ENCODE assay signal across 34 cellular contexts in genomic region chr16:87138316-87138715, GRCh38.
"Had no signal": no experiment of that assay in that cellular context is flagged by ENCODE, and none has a peak within 500 bp of the region (broad histone marks: within the 10 kb centered on the region; RNA-seq: fewer than 3 reads in every experiment).

No MANE protein-coding gene starts in this region.

- H3K9me3 ChIP-seq: ascending aorta, breast epithelium, esophagus squamous epithelium had no signal

- H3K36me3 ChIP-seq: ascending aorta, breast epithelium, cardiac muscle cell, esophagus squamous epithelium, gastroesophageal sphincter had no signal

- H3K9me3 Mint-ChIP-seq: activated CD4-positive, alpha-beta memory T cell treated with anti-CD3 and anti-CD28 coated beads for 36 hours; activated CD4-positive, alpha-beta T cell treated with anti-CD3 and anti-CD28 coated beads, Interleukin-2, amount 10 ng/mL, durations not matched to agents 24 days and 14 days; activated naive CD4-positive, alpha-beta T cell treated with anti-CD3 and anti-CD28 coated beads, Interleukin-2, amount 10 ng/mL, durations not matched to agents 7 days and 5 days; activated naive CD8-positive, alpha-beta T cell treated with anti-CD3 and anti-CD28 coated beads, Interleukin-2, amount 10 ng/mL, durations not matched to agents 7 days and 5 days; activated T-helper 1 cell treated with anti-CD3 and anti-CD28 coated beads, Interleukin-12 subunit alpha, Interleukin-12 subunit beta, Interleukin-2, Interleukin-4 antibody, amounts not matched to agents 30 ng/mL and 10 ng/mL and 1 ng/mL, durations not matched to agents 14 hours and 24 hours and 36 hours; activated T-helper 2 cell treated with anti-CD3 and anti-CD28 coated beads, Interferon-gamma antibody, Interleukin-2, Interleukin-4, amounts not matched to agents 10 μg/mL and 5 μg/mL and 100 μg/mL, durations not matched to agents 14 hours and 24 hours and 36 hours; central memory CD8-positive, alpha-beta T cell; effector memory CD8-positive, alpha-beta T cell had no signal

- H3K4me3 ChIP-seq: ascending aorta, breast epithelium, cardiac muscle cell, esophagus squamous epithelium, gastroesophageal sphincter had no signal

- H3K27me3 ChIP-seq: ascending aorta, breast epithelium, cardiac muscle cell had no signal

- H3K4me1 ChIP-seq: breast epithelium, esophagus squamous epithelium, gastroesophageal sphincter had no signal

- H3K27ac ChIP-seq: ascending aorta, breast epithelium, cardiac muscle cell, epithelial cell of prostate, esophagus squamous epithelium, gastroesophageal sphincter had no signal

- H3K27ac Mint-ChIP-seq: activated CD4-positive, alpha-beta memory T cell treated with anti-CD3 and anti-CD28 coated beads for 36 hours; activated CD4-positive, alpha-beta T cell treated with anti-CD3 and anti-CD28 coated beads for 36 hours; activated CD4-positive, alpha-beta T cell treated with anti-CD3 and anti-CD28 coated beads, Interleukin-2, amount 10 ng/mL, durations not matched to agents 24 days and 14 days; activated CD8-positive, alpha-beta memory T cell treated with anti-CD3 and anti-CD28 coated beads, Interleukin-2, amount 10 ng/mL, durations not matched to agents 7 days and 5 days; activated CD8-positive, alpha-beta T cell treated with anti-CD3 and anti-CD28 coated beads, Interleukin-2, amount 10 ng/mL, durations not matched to agents 7 days and 5 days; activated naive CD4-positive, alpha-beta T cell treated with anti-CD3 and anti-CD28 coated beads, Interleukin-2, amount 10 ng/mL, durations not matched to agents 7 days and 5 days; activated naive CD4-positive, alpha-beta T cell treated with anti-CD3 and anti-CD28 coated beads, Interleukin-2, amount 50 U/mL, for 72 hours; activated naive CD8-positive, alpha-beta T cell treated with anti-CD3 and anti-CD28 coated beads, Interleukin-2, amount 10 ng/mL, durations not matched to agents 7 days and 5 days; activated T-helper 1 cell treated with anti-CD3 and anti-CD28 coated beads, Interleukin-12 subunit alpha, Interleukin-12 subunit beta, Interleukin-2, Interleukin-4 antibody, amounts not matched to agents 30 ng/mL and 10 ng/mL and 1 ng/mL, durations not matched to agents 14 hours and 24 hours and 36 hours; activated T-helper 2 cell treated with anti-CD3 and anti-CD28 coated beads, Interferon-gamma antibody, Interleukin-2, Interleukin-4, amounts not matched to agents 10 μg/mL and 5 μg/mL and 100 μg/mL, durations not matched to agents 14 hours and 24 hours and 36 hours; brain; effector memory CD8-positive, alpha-beta T cell; T-helper 17 cell; T-helper 2 cell treated with Interferon-gamma antibody and Interleukin-4, amounts not matched to agents 5 μg/mL and 100 μg/mL, for 36 hours had no signal

- H3K36me3 Mint-ChIP-seq: activated CD4-positive, alpha-beta memory T cell treated with anti-CD3 and anti-CD28 coated beads for 36 hours; activated CD8-positive, alpha-beta memory T cell treated with anti-CD3 and anti-CD28 coated beads, Interleukin-2, amount 10 ng/mL, durations not matched to agents 7 days and 5 days; activated naive CD4-positive, alpha-beta T cell treated with anti-CD3 and anti-CD28 coated beads, Interleukin-2, amount 10 ng/mL, durations not matched to agents 7 days and 5 days; activated naive CD8-positive, alpha-beta T cell treated with anti-CD3 and anti-CD28 coated beads, Interleukin-2, amount 10 ng/mL, durations not matched to agents 7 days and 5 days had no signal

- H3K4me3 Mint-ChIP-seq: activated CD4-positive, alpha-beta memory T cell treated with anti-CD3 and anti-CD28 coated beads for 36 hours; activated CD4-positive, alpha-beta T cell treated with anti-CD3 and anti-CD28 coated beads for 36 hours; activated CD4-positive, alpha-beta T cell treated with anti-CD3 and anti-CD28 coated beads, Interleukin-2, amount 10 ng/mL, durations not matched to agents 24 days and 14 days; activated CD8-positive, alpha-beta memory T cell treated with anti-CD3 and anti-CD28 coated beads, Interleukin-2, amount 10 ng/mL, durations not matched to agents 7 days and 5 days; activated CD8-positive, alpha-beta T cell treated with anti-CD3 and anti-CD28 coated beads, Interleukin-2, amount 10 ng/mL, durations not matched to agents 7 days and 5 days; activated naive CD4-positive, alpha-beta T cell treated with anti-CD3 and anti-CD28 coated beads, Interleukin-2, amount 10 ng/mL, durations not matched to agents 7 days and 5 days; activated naive CD8-positive, alpha-beta T cell treated with anti-CD3 and anti-CD28 coated beads, Interleukin-2, amount 10 ng/mL, durations not matched to agents 7 days and 5 days; activated T-helper 1 cell treated with anti-CD3 and anti-CD28 coated beads, Interleukin-12 subunit alpha, Interleukin-12 subunit beta, Interleukin-2, Interleukin-4 antibody, amounts not matched to agents 30 ng/mL and 10 ng/mL and 1 ng/mL, durations not matched to agents 14 hours and 24 hours and 36 hours; brain; central memory CD8-positive, alpha-beta T cell; effector memory CD8-positive, alpha-beta T cell; T-helper 17 cell; T-helper 2 cell treated with Interferon-gamma antibody and Interleukin-4, amounts not matched to agents 5 μg/mL and 100 μg/mL, for 36 hours had no signal

- H3K4me1 Mint-ChIP-seq: activated CD4-positive, alpha-beta T cell treated with anti-CD3 and anti-CD28 coated beads for 36 hours; activated CD4-positive, alpha-beta T cell treated with anti-CD3 and anti-CD28 coated beads, Interleukin-2, amount 10 ng/mL, durations not matched to agents 24 days and 14 days; activated CD8-positive, alpha-beta memory T cell treated with anti-CD3 and anti-CD28 coated beads, Interleukin-2, amount 10 ng/mL, durations not matched to agents 7 days and 5 days; activated naive CD4-positive, alpha-beta T cell treated with anti-CD3 and anti-CD28 coated beads, Interleukin-2, amount 10 ng/mL, durations not matched to agents 7 days and 5 days; activated naive CD8-positive, alpha-beta T cell treated with anti-CD3 and anti-CD28 coated beads, Interleukin-2, amount 10 ng/mL, durations not matched to agents 7 days and 5 days; brain; central memory CD8-positive, alpha-beta T cell; T-helper 17 cell had no signal

- DNase-seq: activated CD4-positive, alpha-beta memory T cell treated with anti-CD3 and anti-CD28 coated beads for 36 hours; activated CD4-positive, alpha-beta T cell treated with anti-CD3 and anti-CD28 coated beads for 36 hours; activated CD4-positive, alpha-beta T cell treated with anti-CD3 and anti-CD28 coated beads, Interleukin-2, amount 10 ng/mL, durations not matched to agents 24 days and 14 days; activated CD4-positive, CD25-positive, alpha-beta regulatory T cell; activated CD4-positive, CD25-positive, alpha-beta regulatory T cell treated with anti-CD3 and anti-CD28 coated beads, Interleukin-2, amount 50 U/mL, for 72 hours; activated CD8-positive, alpha-beta memory T cell treated with anti-CD3 and anti-CD28 coated beads, Interleukin-2, amount 10 ng/mL, durations not matched to agents 7 days and 5 days; activated CD8-positive, alpha-beta memory T cell treated with anti-CD3 and anti-CD28 coated beads, Interleukin-2, amount 50 U/mL, for 4 hours; activated CD8-positive, alpha-beta T cell treated with anti-CD3 and anti-CD28 coated beads, Interleukin-2, amount 10 ng/mL, durations not matched to agents 7 days and 5 days; activated effector memory CD4-positive, alpha-beta T cell treated with anti-CD3 and anti-CD28 coated beads, Interleukin-2, amount 50 U/mL, for 16 hours; activated naive CD4-positive, alpha-beta T cell; activated naive CD4-positive, alpha-beta T cell treated with anti-CD3 and anti-CD28 coated beads, Interleukin-2, amount 10 ng/mL, durations not matched to agents 7 days and 5 days; activated naive CD8-positive, alpha-beta T cell treated with anti-CD3 and anti-CD28 coated beads, Interleukin-2, amount 10 ng/mL, durations not matched to agents 7 days and 5 days; activated T-cell treated with anti-CD3 and anti-CD28 coated beads, Interleukin-2, amount 50 U/mL, for 1 hour; activated T-cell treated with anti-CD3 and anti-CD28 coated beads, Interleukin-2, amount 50 U/mL, for 48 hours; cortex of kidney; dermis blood vessel endothelial cell; effector CD4-positive, alpha-beta T cell; effector memory CD8-positive, alpha-beta T cell; esophagus squamous epithelium; foreskin melanocyte; T-helper 1 cell; T-helper 17 cell; T1000 had no signal

- H3K27me3 Mint-ChIP-seq: activated CD4-positive, alpha-beta memory T cell treated with anti-CD3 and anti-CD28 coated beads for 36 hours; activated CD4-positive, alpha-beta T cell treated with anti-CD3 and anti-CD28 coated beads for 36 hours; activated CD4-positive, alpha-beta T cell treated with anti-CD3 and anti-CD28 coated beads, Interleukin-2, amount 10 ng/mL, durations not matched to agents 24 days and 14 days; activated CD8-positive, alpha-beta memory T cell treated with anti-CD3 and anti-CD28 coated beads, Interleukin-2, amount 10 ng/mL, durations not matched to agents 7 days and 5 days; activated naive CD4-positive, alpha-beta T cell treated with anti-CD3 and anti-CD28 coated beads, Interleukin-2, amount 10 ng/mL, durations not matched to agents 7 days and 5 days; activated naive CD8-positive, alpha-beta T cell treated with anti-CD3 and anti-CD28 coated beads, Interleukin-2, amount 10 ng/mL, durations not matched to agents 7 days and 5 days; central memory CD8-positive, alpha-beta T cell; T-helper 17 cell had no signal

- ATAC-seq: activated CD4-positive, alpha-beta T cell treated with anti-CD3 and anti-CD28 coated beads for 36 hours; activated CD8-positive, alpha-beta memory T cell treated with anti-CD3 and anti-CD28 coated beads, Interleukin-2, amount 10 ng/mL, durations not matched to agents 7 days and 5 days; activated CD8-positive, alpha-beta T cell treated with anti-CD3 and anti-CD28 coated beads, Interleukin-2, amount 10 ng/mL, durations not matched to agents 7 days and 5 days; activated naive CD4-positive, alpha-beta T cell treated with anti-CD3 and anti-CD28 coated beads, Interleukin-2, amount 50 U/mL, for 72 hours; effector memory CD8-positive, alpha-beta T cell; gastroesophageal sphincter; T-helper 17 cell had no signal
